ENCODE assay signal across 16 cellular contexts in genomic region chr11:119266517-119267255, GRCh38. TPM values are rescaled to one million over a fixed set of nuclear protein-coding genes. Genes with fewer than 3 reads are reported as not detected.
DNase-seq lines count a peak whose midpoint lies in the region; ATAC-seq and TF ChIP-seq lines count a peak whose summit lies in the region.
"Had no signal": no experiment of that assay in that cellular context is flagged by ENCODE, and none has a peak within 500 bp of the region (broad histone marks: within the 10 kb centered on the region; RNA-seq: fewer than 3 reads in every experiment).

No MANE protein-coding gene starts in this region.

- H3K9me3 Mint-ChIP-seq in natural killer cell = no peaks in the 10 kb centered on the region
- no peaks in the 10 kb centered on the region for H3K9me3 Mint-ChIP-seq in natural killer cell treated with Interleukin-12 subunit alpha and Interleukin-12 subunit beta and Interleukin-15 and Interleukin-18, amount 100 ng/mL, for 72 hours
- H3K9me3 Mint-ChIP-seq in central memory CD8-positive, alpha-beta T cell = no peaks in the 10 kb centered on the region
- H3K9me3 Mint-ChIP-seq: immature natural killer cell had no signal

- H3K9me2 ChIP-seq in OCI-LY1 (ENCODE audit: low read depth, low read length) = no peaks in the 10 kb centered on the region

- DNase-seq in natural killer cell (no peak), MG63 (no peak)
- no peak for DNase-seq in natural killer cell treated with Interleukin-12 subunit alpha and Interleukin-12 subunit beta and Interleukin-15 and Interleukin-18, amount 100 ng/mL, for 72 hours (ENCODE audit: low spot score)
- no peak for DNase-seq in central memory CD8-positive, alpha-beta T cell (ENCODE audit: low spot score in 2 of 2)
- DNase-seq in stimulated activated CD4-positive, alpha-beta T cell treated with anti-CD3 and anti-CD28 coated beads, Interleukin-2, amount 100 ng/mL, for 24 hours = no peak
- DNase-seq: colonic mucosa, DMS53, immature natural killer cell, NCI-H526 treated with DMSO at 0.1 percent for 48 hours, Peyer's patch had no signal

- H3K27me3 Mint-ChIP-seq in natural killer cell (ENCODE audit: low read depth in 2 of 2) = no peaks in the 10 kb centered on the region
- no peaks in the 10 kb centered on the region for H3K27me3 Mint-ChIP-seq in natural killer cell treated with Interleukin-12 subunit alpha and Interleukin-12 subunit beta and Interleukin-15 and Interleukin-18, amount 100 ng/mL, for 72 hours
- H3K27me3 Mint-ChIP-seq in central memory CD8-positive, alpha-beta T cell = no peaks in the 10 kb centered on the region

- TF ChIP-seq CTCF in natural killer cell (IDR thresholded peaks at IDR 0.05) (no peak), OCI-LY1 (IDR thresholded peaks at IDR 0.05; ENCODE audit: low read length) (no peak)

- H3K27me3 ChIP-seq in OCI-LY1 (ENCODE audit: insufficient read depth, low read length) (no peaks in the 10 kb centered on the region), MG63 (no peaks in the 10 kb centered on the region)
- H3K27me3 ChIP-seq: ascending aorta, colonic mucosa, Peyer's patch, suprapubic skin had no signal

- H3K9me3 ChIP-seq in OCI-LY1 (ENCODE audit: low read length) = no peaks in the 10 kb centered on the region
- no peaks in the 10 kb centered on the region for H3K9me3 ChIP-seq in MG63
- H3K9me3 ChIP-seq: ascending aorta, colonic mucosa, Peyer's patch, suprapubic skin had no signal

- no peaks in the 10 kb centered on the region for H4K20me1 ChIP-seq in OCI-LY1 (ENCODE audit: insufficient read depth, low read length)

- no peaks in the 10 kb centered on the region for H3F3A ChIP-seq in OCI-LY1 (ENCODE audit: insufficient read depth, low read length)

- no peak overlapping the region for H3K4me2 ChIP-seq in OCI-LY1 (ENCODE audit: low read length)

- H3K36me3 Mint-ChIP-seq in natural killer cell = no peaks in the 10 kb centered on the region
- H3K36me3 Mint-ChIP-seq in natural killer cell treated with Interleukin-12 subunit alpha and Interleukin-12 subunit beta and Interleukin-15 and Interleukin-18, amount 100 ng/mL, for 72 hours = no peaks in the 10 kb centered on the region
- H3K36me3 Mint-ChIP-seq in central memory CD8-positive, alpha-beta T cell (ENCODE audit: insufficient read depth) = no peaks in the 10 kb centered on the region
- H3K36me3 Mint-ChIP-seq: immature natural killer cell had no signal

- H2AFZ ChIP-seq in OCI-LY1 (ENCODE audit: low read length) = no peak overlapping the region

- H3K27ac Mint-ChIP-seq in natural killer cell = peak overlapping the region; percentile 0 to 27
- H3K27ac Mint-ChIP-seq in natural killer cell treated with Interleukin-12 subunit alpha and Interleukin-12 subunit beta and Interleukin-15 and Interleukin-18, amount 100 ng/mL, for 72 hours = no peak overlapping the region
- H3K27ac Mint-ChIP-seq in central memory CD8-positive, alpha-beta T cell (ENCODE audit: low read depth) = peak overlapping the region; percentile 70
- H3K27ac Mint-ChIP-seq: immature natural killer cell had no signal

- H3K4me3 ChIP-seq in OCI-LY1 (ENCODE audit: low read depth, low read length, poor library complexity, severe bottlenecking) (no peak overlapping the region), MG63 (no peak overlapping the region)
- H3K4me3 ChIP-seq: ascending aorta, colonic mucosa, Peyer's patch, suprapubic skin had no signal

- intact Hi-C loops in natural killer cell (cut with micrococcal nuclease) = no loop called here

- H3K9ac ChIP-seq in OCI-LY1 (ENCODE audit: low read length) = no peak overlapping the region

- ATAC-seq in natural killer cell (no peak), HG02852 (IDR thresholded peaks at IDR 0.05; ENCODE audit: unreplicated experiment) (no peak)
- no peak for ATAC-seq in natural killer cell treated with Interleukin-12 subunit alpha and Interleukin-12 subunit beta and Interleukin-15 and Interleukin-18, amount 100 ng/mL, for 72 hours
- ATAC-seq in central memory CD8-positive, alpha-beta T cell (replicated peaks; ENCODE audit: extremely low read depth, poor library complexity, severe bottlenecking) = no peak
- ATAC-seq: SK-N-SH treated with all-trans-retinoic acid at 6 μM for 48 hours had no signal

- H3K79me2 ChIP-seq in OCI-LY1 (ENCODE audit: insufficient read depth, low read length) = peaks cover 22% of the 10 kb centered on the region

- H3K36me3 ChIP-seq in OCI-LY1 (ENCODE audit: insufficient read depth, low read length) (no peaks in the 10 kb centered on the region), MG63 (no peaks in the 10 kb centered on the region; the same call in 1 of the 2 replicates)
- H3K36me3 ChIP-seq: ascending aorta, colonic mucosa, suprapubic skin had no signal

- peaks cover 18 to 26% of the 10 kb centered on the region in 2 donors for H3K4me1 Mint-ChIP-seq in natural killer cell
- H3K4me1 Mint-ChIP-seq in natural killer cell treated with Interleukin-12 subunit alpha and Interleukin-12 subunit beta and Interleukin-15 and Interleukin-18, amount 100 ng/mL, for 72 hours (ENCODE audit: low read depth in 2 of 2) = peaks cover 5 to 20% of the 10 kb centered on the region in 2 donors
- peaks cover 35% of the 10 kb centered on the region for H3K4me1 Mint-ChIP-seq in central memory CD8-positive, alpha-beta T cell

- no peak overlapping the region for H3K4me3 Mint-ChIP-seq in natural killer cell
- no peak overlapping the region for H3K4me3 Mint-ChIP-seq in natural killer cell treated with Interleukin-12 subunit alpha and Interleukin-12 subunit beta and Interleukin-15 and Interleukin-18, amount 100 ng/mL, for 72 hours
- H3K4me3 Mint-ChIP-seq in central memory CD8-positive, alpha-beta T cell = no peak overlapping the region
- H3K4me3 Mint-ChIP-seq: immature natural killer cell had no signal

- H3K4me1 ChIP-seq in OCI-LY1 (ENCODE audit: insufficient read depth, low read length, severe bottlenecking) = peaks cover 25% of the 10 kb centered on the region
- H3K4me1 ChIP-seq: colonic mucosa had no signal

- peak overlapping the region; percentile 23 for H3K27ac ChIP-seq in OCI-LY1 (ENCODE audit: low read depth, low read length, poor library complexity, severe bottlenecking)
- H3K27ac ChIP-seq: ascending aorta, colonic mucosa, epithelial cell of prostate, Peyer's patch, suprapubic skin had no signal

RNA-seq across cellular contexts. Expression of gene MCAM, which starts 50.2 kb away (rescaled TPM):
- 1 to 10 TPM in 1 of 3 donors, under 1 TPM in 2; 0.11 to 2.0 (median 0.19) TPM for total RNA-seq in natural killer cell
- total RNA-seq in natural killer cell treated with Interleukin-12 subunit alpha and Interleukin-12 subunit beta and Interleukin-15 and Interleukin-18, amount 100 ng/mL, for 72 hours = 1 to 10 TPM in 1 of 2 donors, under 1 TPM in 1; 0.74 to 1.7 TPM
- total RNA-seq in MG63 (2014; rRNA removed; shearing (Covaris generic); ENCODE audit: low replicate concordance) = 1.8 and 13.6 TPM in 2 replicates

Comparison
In these comparisons a context has a peak if more than half of its experiments do, and no peak if none do; other contexts are left out.
1. H3K27ac Mint-ChIP-seq: peak in natural killer cell (2 of 2) and central memory CD8-positive, alpha-beta T cell (single experiment); none in natural killer cell treated with Interleukin-12 subunit alpha and Interleukin-12 subunit beta and Interleukin-15 and Interleukin-18, amount 100 ng/mL, for 72 hours (0 of 2).